1 cellular context compared by ENCODE assay signal in the genomic region with DNA sequence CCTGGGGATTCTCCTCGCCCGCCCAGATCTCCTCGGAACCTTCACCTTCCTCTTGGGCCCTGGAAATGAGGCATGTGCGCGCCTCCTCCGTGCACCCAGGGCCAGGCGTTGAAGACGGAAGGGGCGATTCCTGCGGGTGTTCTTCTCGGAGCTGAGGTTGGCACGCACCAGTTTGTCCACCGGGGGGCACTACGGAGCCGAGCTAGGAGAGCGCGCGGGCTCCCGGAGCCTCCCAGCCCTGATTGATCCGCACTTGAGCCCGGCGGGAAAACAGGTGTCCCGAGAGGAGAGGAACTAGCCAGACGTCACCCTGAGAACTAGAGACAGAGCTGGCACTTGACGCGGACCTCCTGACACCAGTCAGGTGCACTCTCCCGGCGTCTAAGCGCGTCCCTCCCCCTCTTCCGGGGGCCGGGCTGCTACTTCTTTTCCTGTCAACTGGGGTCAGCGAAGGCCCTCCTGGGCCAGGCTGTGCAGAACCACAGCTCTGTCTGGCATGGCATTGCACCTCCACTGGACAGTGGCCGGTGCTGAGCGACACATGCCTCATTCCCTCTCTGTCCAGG.
TF ChIP-seq lines count a peak whose summit lies in the region.

No MANE protein-coding gene starts in this region.

TF ChIP-seq in HepG2, 621 proteins besides CTCF, POLR2A, EP300 and RAD21 (continued from another document):
- TF ChIP-seq, protein P1, sequence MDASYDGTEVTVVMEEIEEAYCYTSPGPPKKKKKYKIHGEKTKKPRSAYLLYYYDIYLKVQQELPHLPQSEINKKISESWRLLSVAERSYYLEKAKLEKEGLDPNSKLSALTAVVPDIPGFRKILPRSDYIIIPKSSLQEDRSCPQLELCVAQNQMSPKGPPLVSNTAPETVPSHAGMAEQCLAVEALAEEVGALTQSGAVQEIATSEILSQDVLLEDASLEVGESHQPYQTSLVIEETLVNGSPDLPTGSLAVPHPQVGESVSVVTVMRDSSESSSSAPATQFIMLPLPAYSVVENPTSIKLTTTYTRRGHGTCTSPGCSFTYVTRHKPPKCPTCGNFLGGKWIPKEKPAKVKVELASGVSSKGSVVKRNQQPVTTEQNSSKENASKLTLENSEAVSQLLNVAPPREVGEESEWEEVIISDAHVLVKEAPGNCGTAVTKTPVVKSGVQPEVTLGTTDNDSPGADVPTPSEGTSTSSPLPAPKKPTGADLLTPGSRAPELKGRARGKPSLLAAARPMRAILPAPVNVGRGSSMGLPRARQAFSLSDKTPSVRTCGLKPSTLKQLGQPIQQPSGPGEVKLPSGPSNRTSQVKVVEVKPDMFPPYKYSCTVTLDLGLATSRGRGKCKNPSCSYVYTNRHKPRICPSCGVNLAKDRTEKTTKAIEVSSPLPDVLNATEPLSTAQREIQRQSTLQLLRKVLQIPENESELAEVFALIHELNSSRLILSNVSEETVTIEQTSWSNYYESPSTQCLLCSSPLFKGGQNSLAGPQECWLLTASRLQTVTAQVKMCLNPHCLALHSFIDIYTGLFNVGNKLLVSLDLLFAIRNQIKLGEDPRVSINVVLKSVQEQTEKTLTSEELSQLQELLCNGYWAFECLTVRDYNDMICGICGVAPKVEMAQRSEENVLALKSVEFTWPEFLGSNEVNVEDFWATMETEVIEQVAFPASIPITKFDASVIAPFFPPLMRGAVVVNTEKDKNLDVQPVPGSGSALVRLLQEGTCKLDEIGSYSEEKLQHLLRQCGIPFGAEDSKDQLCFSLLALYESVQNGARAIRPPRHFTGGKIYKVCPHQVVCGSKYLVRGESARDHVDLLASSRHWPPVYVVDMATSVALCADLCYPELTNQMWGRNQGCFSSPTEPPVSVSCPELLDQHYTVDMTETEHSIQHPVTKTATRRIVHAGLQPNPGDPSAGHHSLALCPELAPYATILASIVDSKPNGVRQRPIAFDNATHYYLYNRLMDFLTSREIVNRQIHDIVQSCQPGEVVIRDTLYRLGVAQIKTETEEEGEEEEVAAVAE (CRISPR knock-in tag; IDR thresholded peaks at IDR 0.05; ENCODE audit: borderline replicate concordance): no peak
- TF ChIP-seq ZFP90 (CRISPR knock-in tag; IDR thresholded peaks at IDR 0.05; ENCODE audit: borderline replicate concordance) (0 out of 2 replicates have a peak, but pooled peaks have one; percentile 29), ZNF432 (CRISPR knock-in tag; IDR thresholded peaks at IDR 0.05; ENCODE audit: borderline replicate concordance) (no peak)
- TF ChIP-seq, protein P2, sequence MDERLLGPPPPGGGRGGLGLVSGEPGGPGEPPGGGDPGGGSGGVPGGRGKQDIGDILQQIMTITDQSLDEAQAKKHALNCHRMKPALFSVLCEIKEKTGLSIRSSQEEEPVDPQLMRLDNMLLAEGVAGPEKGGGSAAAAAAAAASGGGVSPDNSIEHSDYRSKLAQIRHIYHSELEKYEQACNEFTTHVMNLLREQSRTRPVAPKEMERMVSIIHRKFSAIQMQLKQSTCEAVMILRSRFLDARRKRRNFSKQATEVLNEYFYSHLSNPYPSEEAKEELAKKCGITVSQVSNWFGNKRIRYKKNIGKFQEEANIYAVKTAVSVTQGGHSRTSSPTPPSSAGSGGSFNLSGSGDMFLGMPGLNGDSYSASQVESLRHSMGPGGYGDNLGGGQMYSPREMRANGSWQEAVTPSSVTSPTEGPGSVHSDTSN (CRISPR knock-in tag; IDR thresholded peaks at IDR 0.05): no peak
